8 cellular contexts compared by ENCODE assay signal in genomic region chr19:36687214-36688056, GRCh38. TPM values are rescaled to one million over a fixed set of nuclear protein-coding genes. Genes with fewer than 3 reads are reported as not detected.
DNase-seq lines count a peak whose midpoint lies in the region; ATAC-seq and TF ChIP-seq lines count a peak whose summit lies in the region.

ZNF567 (plus strand) TSS chr19:36687612; CDS start chr19:36694868, 7,256 bp downstream.

- peak; percentile 39 to 43 for TF ChIP-seq POLR2A in tibial nerve (IDR thresholded peaks at IDR 0.05)

- H3K4me3 ChIP-seq in SU-DHL-6 (ENCODE audit: insufficient read depth, low read length, poor library complexity, severe bottlenecking) (peak within 1 kb of the TSS; percentile 76), adipocyte (ENCODE audit: low read length) (peak within 1 kb of the TSS; percentile 99), parathyroid adenoma (ENCODE audit: low read depth, low read length) (peak within 1 kb of the TSS; percentile 78), tibial nerve (peak within 1 kb of the TSS; percentile 68 to 87 (median 84))

- intact Hi-C loops in cardiac septum (cut with DNase I): loop anchor here (1.0 to 5.0 kb wide), 4 partner anchors 21 to 780 kb away; partner anchors contain the start of genes ZNF461, ZNF569, ZNF570 and ZNF850

- no peaks in the 10 kb centered on the region for H3F3A ChIP-seq in SU-DHL-6 (ENCODE audit: insufficient read depth)

- H3K9ac ChIP-seq in SU-DHL-6 (ENCODE audit: low read length): peak within 1 kb of the TSS; percentile 80
- peak within 1 kb of the TSS; percentile 91 for H3K9ac ChIP-seq in adipocyte (ENCODE audit: low read length)
- peak within 1 kb of the TSS; percentile 57 for H3K9ac ChIP-seq in parathyroid adenoma

- H2AFZ ChIP-seq in SU-DHL-6 (ENCODE audit: low read depth, low read length, severe bottlenecking) (peak within 1 kb of the TSS; percentile 75), parathyroid adenoma (peak within 1 kb of the TSS; percentile 97)

- peak; percentile 74 to 90 for TF ChIP-seq EP300 in tibial nerve (IDR thresholded peaks at IDR 0.05)

- H3K9me3 ChIP-seq in SU-DHL-6 (ENCODE audit: insufficient read depth, low read length) (peaks cover 8% of the 10 kb centered on the region; the same call in 1 of the 2 replicates), adipocyte (ENCODE audit: control insufficient read depth, low read length) (peaks cover 19% of the 10 kb centered on the region), parathyroid adenoma (ENCODE audit: control insufficient read depth, low read length) (no peaks in the 10 kb centered on the region), tibial nerve (peaks cover 0 to 45% (median 7%) of the 10 kb centered on the region in 4 donors)

- H3K36me3 ChIP-seq in SU-DHL-6 (ENCODE audit: low read length): peaks cover 42% of the 10 kb centered on the region
- H3K36me3 ChIP-seq in adipocyte (ENCODE audit: control insufficient read depth, insufficient read depth, low read length, severe bottlenecking): peaks cover 32% of the 10 kb centered on the region
- H3K36me3 ChIP-seq in parathyroid adenoma (ENCODE audit: control insufficient read depth, insufficient read depth, low read length): no peaks in the 10 kb centered on the region
- peaks cover 0 to 66% (median 11%) of the 10 kb centered on the region in 3 donors for H3K36me3 ChIP-seq in tibial nerve

- H3K9me2 ChIP-seq in SU-DHL-6 (replicated peaks; ENCODE audit: insufficient read depth, low read length): no peaks in the 10 kb centered on the region

- H3K27me3 ChIP-seq in SU-DHL-6 (ENCODE audit: low read length) (no peaks in the 10 kb centered on the region), adipocyte (replicated peaks; ENCODE audit: control insufficient read depth, insufficient read depth, low read length) (no peaks in the 10 kb centered on the region), parathyroid adenoma (ENCODE audit: control insufficient read depth, insufficient read depth, low read length) (no peaks in the 10 kb centered on the region), tibial nerve (no peaks in the 10 kb centered on the region)

- no peaks in the 10 kb centered on the region for H4K20me1 ChIP-seq in SU-DHL-6 (ENCODE audit: low read depth, low read length)

- peaks cover 11% of the 10 kb centered on the region for H3K4me1 ChIP-seq in adipocyte (ENCODE audit: control insufficient read depth, insufficient read depth, low read length)
- H3K4me1 ChIP-seq in parathyroid adenoma: peaks cover 4% of the 10 kb centered on the region
- H3K4me1 ChIP-seq in tibial nerve: peaks cover 0 to 18% (median 12%) of the 10 kb centered on the region in 4 donors

- no peak for TF ChIP-seq CTCF in GM10266 (IDR thresholded peaks at IDR 0.05; ENCODE audit: control insufficient read depth, insufficient read depth, low read depth, missing control alignments)
- TF ChIP-seq CTCF in SU-DHL-6 (IDR thresholded peaks at IDR 0.05; ENCODE audit: insufficient read depth, low read length, poor library complexity, severe bottlenecking): no peak
- TF ChIP-seq CTCF in parathyroid adenoma (IDR thresholded peaks at IDR 0.05): no peak
- TF ChIP-seq CTCF in tibial nerve (IDR thresholded peaks at IDR 0.05): no peak

- 0% methylated on average over 60 to 65 of the region's 69 CpGs for WGBS in tibial nerve, 2 donors

- H3K27ac ChIP-seq in SU-DHL-6 (ENCODE audit: low read depth, low read length) (no peak within 1 kb of the TSS), parathyroid adenoma (peak within 1 kb of the TSS; percentile 46), tibial nerve (peak within 1 kb of the TSS in 3 of 4 donors; percentile 78 to 80 (median 79))

- H3K79me2 ChIP-seq in SU-DHL-6 (ENCODE audit: insufficient read depth, low read length) (peaks cover 34% of the 10 kb centered on the region), parathyroid adenoma (peaks cover 11% of the 10 kb centered on the region)

- DNase-seq in GM10266 (ENCODE audit: extremely low spot score) (peak; percentile 93), NCI-H1417 (lab: John Stamatoyannopoulos, UW) (peak; percentile 91 to 99 (median 96)), adipocyte (ENCODE audit: low read depth) (peak; percentile 98), cardiac septum (ENCODE audit: low spot score) (peak; percentile 98), tibial nerve (ENCODE audit: low spot score in 2 of 2) (peak; percentile 95 to 97)

- peak; percentile 92 for ATAC-seq in HG02623 (IDR thresholded peaks at IDR 0.05; ENCODE audit: unreplicated experiment)

- H3K4me2 ChIP-seq in SU-DHL-6 (ENCODE audit: low read depth, low read length, poor library complexity, severe bottlenecking) (peak within 1 kb of the TSS; percentile 93), parathyroid adenoma (ENCODE audit: low read length) (peak within 1 kb of the TSS; percentile 89)

RNA-seq across cellular contexts. Expression of gene ZNF567, which starts in this region (rescaled TPM):
- total RNA-seq in cardiac septum: 3.0 TPM
- total RNA-seq in tibial nerve: 10 to 100 TPM in 1 of 4 donors, 1 to 10 TPM in 3; 6.7 to 12.7 (median 8.7) TPM
